Comparison of ENCODE assay signal across 8 cellular contexts in the genomic region with DNA sequence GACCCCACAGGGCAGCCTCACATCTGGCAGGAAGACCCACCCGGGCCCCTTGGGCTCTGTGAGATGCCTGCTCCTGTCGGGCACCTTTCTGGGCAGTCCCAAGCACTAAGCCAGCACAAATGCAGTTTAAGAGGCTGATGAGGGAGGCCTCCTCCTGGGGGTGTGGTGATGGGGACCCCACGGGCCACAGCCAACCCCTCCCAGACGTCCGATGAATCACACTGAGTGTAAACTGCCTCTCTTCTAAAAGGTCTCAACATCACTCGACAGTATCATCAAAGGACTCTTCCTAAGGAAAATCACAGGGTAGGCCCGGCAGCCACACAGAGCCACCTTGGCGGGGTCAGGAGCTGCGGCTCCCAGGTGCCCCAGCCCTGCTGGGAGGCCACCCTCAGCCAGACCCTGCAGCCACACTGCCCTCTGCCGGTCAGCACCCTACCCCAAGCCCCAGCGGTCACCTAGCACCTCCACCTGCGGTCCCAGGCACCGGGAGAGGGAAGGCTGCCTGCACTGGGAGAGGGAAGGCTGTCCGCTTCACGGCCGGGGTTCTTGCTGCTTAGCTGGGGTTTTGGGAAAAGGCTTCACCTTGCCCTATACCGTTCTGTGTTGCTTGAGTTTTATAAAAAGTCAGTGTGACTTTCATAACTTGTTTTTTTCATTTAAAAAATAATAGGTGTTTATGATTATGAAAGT. TPM values are rescaled to one million over a fixed set of nuclear protein-coding genes. Genes with fewer than 3 reads are reported as not detected.
A peak's percentile ranks its signal among the peaks of the same experiment; 100 is the strongest.
DNase-seq lines count a peak whose midpoint lies in the region; ATAC-seq and TF ChIP-seq lines count a peak whose summit lies in the region.

No MANE protein-coding gene starts in this region.

- peaks cover 20% of the 10 kb centered on the region for H3K4me1 ChIP-seq in mammary epithelial cell (ENCODE audit: insufficient read depth, low read length)
- H3K4me1 ChIP-seq in right lobe of liver = peaks cover 0 to 44% (median 8%) of the 10 kb centered on the region in 4 donors
- H3K4me1 ChIP-seq in upper lobe of left lung = peaks cover 19 to 43% (median 25%) of the 10 kb centered on the region in 4 donors

- no peak overlapping the region for H3K4me3 ChIP-seq in mammary epithelial cell (replicated peaks in 1 of 3; ENCODE audit: insufficient read depth in 1 of 3, low read depth in 2 of 3, low read length in 3 of 3)
- peak overlapping the region; percentile 25 to 51 (median 42) for H3K4me3 ChIP-seq in right lobe of liver
- H3K4me3 ChIP-seq in upper lobe of left lung = no peak overlapping the region

- H3K79me2 ChIP-seq in mammary epithelial cell (ENCODE audit: insufficient read depth, low read length) = peaks cover 10% of the 10 kb centered on the region

- ATAC-seq in right lobe of liver (peak; percentile 58 to 67 (median 66)), upper lobe of left lung (ENCODE audit: low FRiP score in 2 of 2) (peak in 1 of 2 donors; percentile 56), GM18861 (IDR thresholded peaks at IDR 0.05; ENCODE audit: unreplicated experiment) (no peak)

- TF ChIP-seq CTCF in C4-2B (conservative IDR thresholded peaks at IDR 0.05) (peak; percentile 97), mammary epithelial cell (conservative IDR thresholded peaks at IDR 0.05 in 1 of 2, IDR thresholded peaks at IDR 0.05 in 1 of 2; ENCODE audit: extremely low read depth in 1 of 2, insufficient read depth in 1 of 2, low read depth in 1 of 2, low read length in 2 of 2) (peak; percentile 65 to 86), right lobe of liver (IDR thresholded peaks at IDR 0.05) (peak; percentile 68 to 94 (median 89)), upper lobe of left lung (IDR thresholded peaks at IDR 0.05) (peak; percentile 59 to 78 (median 70))

- H3K27ac ChIP-seq in C4-2B (no peak overlapping the region), mammary epithelial cell (ENCODE audit: insufficient read depth, low read depth, low read length) (no peak overlapping the region), right lobe of liver (peak overlapping the region in 2 of 3 donors; percentile 78 to 90), upper lobe of left lung (peak overlapping the region in 2 of 4 donors; percentile 36 to 61)

- H3K27me3 ChIP-seq in mammary epithelial cell (ENCODE audit: insufficient read depth, low read length) (no peaks in the 10 kb centered on the region), right lobe of liver (no peaks in the 10 kb centered on the region), upper lobe of left lung (peaks cover 0 to 19% (median 7%) of the 10 kb centered on the region in 4 donors)

- dilution Hi-C loops in mammary epithelial cell (cut with HindIII; ENCODE audit: low sequenced_read_pairs) = loop anchor here (5.0 kb wide), 2 partner anchors 66 to 104 kb away; no protein-coding TSS in a partner anchor

- CTCF ChIA-PET in mammary epithelial cell (lab: Charles Lee; ENCODE audit: low non-redundant PET) = no interaction called here

- no TSS peak for BruUV-seq in mammary epithelial cell (replicated peaks; lab: Mats Ljungman, UMichigan)

- H3K9ac ChIP-seq in mammary epithelial cell (ENCODE audit: insufficient read depth, low read length) = no peak overlapping the region

- no peaks in the 10 kb centered on the region for H4K20me1 ChIP-seq in mammary epithelial cell (ENCODE audit: insufficient read depth, low read length)

- intact Hi-C loops in mammary epithelial cell (cut with micrococcal nuclease) (loop anchor here (1.0 to 10.0 kb wide), 2 partner anchors 86 to 282 kb away; no protein-coding TSS in a partner anchor), right lobe of liver (cut with DNase I) (loop anchor here in 1 of 2 donors (5.0 kb wide), 1 partner anchor 99 kb away; no protein-coding TSS in a partner anchor), posterior vena cava (cut with DNase I) (loop anchor here (5.0 kb wide), 2 partner anchors 89 to 104 kb away; no protein-coding TSS in a partner anchor)

- H3K36me3 ChIP-seq in mammary epithelial cell (ENCODE audit: insufficient read depth, low read length) (no peaks in the 10 kb centered on the region), right lobe of liver (no peaks in the 10 kb centered on the region), upper lobe of left lung (no peaks in the 10 kb centered on the region)

- TF ChIP-seq EP300 in upper lobe of left lung (IDR thresholded peaks at IDR 0.05) = no peak

- H2AFZ ChIP-seq in mammary epithelial cell (ENCODE audit: low read depth, low read length) = no peak overlapping the region

- in situ Hi-C loops in mammary epithelial cell (cut with MboI; ENCODE audit: low sequenced_read_pairs in 2 of 2) = loop anchor here (5.0 kb wide), 2 partner anchors 84 to 89 kb away; no protein-coding TSS in a partner anchor

- H3K9me3 ChIP-seq in mammary epithelial cell (replicated peaks; ENCODE audit: insufficient read depth, low read length) = no peaks in the 10 kb centered on the region
- H3K9me3 ChIP-seq in right lobe of liver = no peaks in the 10 kb centered on the region
- no peaks in the 10 kb centered on the region for H3K9me3 ChIP-seq in upper lobe of left lung

- 62% methylated on average over 17 of the region's 17 CpGs for WGBS in mammary epithelial cell (ENCODE audit: low coverage, missing lambda C conversion rate)
- 10% methylated on average over 8 of the region's 17 CpGs for WGBS in right lobe of liver (ENCODE audit: insufficient coverage, low coverage, low lambda C conversion rate, missing lambda C conversion rate)
- WGBS in upper lobe of left lung, 2 donors = 38 to 44% methylated on average over 12 to 17 of the region's 17 CpGs

- DNase-seq in HPDE6-E6E7 (ENCODE audit: extremely low spot score) (peak; percentile 63), SK-N-DZ (ENCODE audit: low spot score) (peak; percentile 51), mammary epithelial cell (peak; percentile 48), right lobe of liver (peak; percentile 88 to 91 (median 91)), upper lobe of left lung (peak; percentile 78 to 90), posterior vena cava (ENCODE audit: low spot score) (no peak)

- TF ChIP-seq POLR2A in right lobe of liver (IDR thresholded peaks at IDR 0.05) = no peak
- no peak for TF ChIP-seq POLR2A in upper lobe of left lung (IDR thresholded peaks at IDR 0.05)

- H3K4me2 ChIP-seq in mammary epithelial cell (ENCODE audit: insufficient read depth, low read depth, low read length) = no peak overlapping the region

RNA-seq across cellular contexts. Expression of a gene that starts 3.8 kb away (rescaled TPM):
- polyA plus RNA-seq in SK-N-DZ (2014; cell fraction: cytosol; rRNA removed) = 4.2 and 6.3 TPM in 2 replicates
- polyA plus RNA-seq in SK-N-DZ (2014; cell fraction: nucleus; rRNA removed) = 5.0 and 8.7 TPM in 2 replicates
- 10 to 100 TPM; 27.0 to 42.2 TPM for total RNA-seq in mammary epithelial cell
- 34.4 TPM for polyA plus RNA-seq in mammary epithelial cell
- polyA minus RNA-seq in mammary epithelial cell = 118 TPM
- 10 to 100 TPM; 10.3 to 20.1 (median 15.8) TPM for total RNA-seq in right lobe of liver
- 100 to 1,000 TPM; 107 to 169 (median 138) TPM for total RNA-seq in upper lobe of left lung
- 1 to 10 TPM; 3.0 to 3.6 TPM for total RNA-seq in posterior vena cava

RNA-seq across cellular contexts. Expression of a gene that starts 27.2 kb away (rescaled TPM):
- 0.15 TPM in 1 of 2 replicates, not detected in the other for polyA plus RNA-seq in SK-N-DZ (2014; cell fraction: cytosol; rRNA removed)
- not detected in 2 replicates for polyA plus RNA-seq in SK-N-DZ (2014; cell fraction: nucleus; rRNA removed)
- not detected for total RNA-seq in mammary epithelial cell
- polyA plus RNA-seq in mammary epithelial cell = not detected
- polyA minus RNA-seq in mammary epithelial cell = not detected
- under 1 TPM in 1 of 6 experiments, not detected in 5; 0.55 TPM for total RNA-seq in right lobe of liver
- total RNA-seq in upper lobe of left lung = 1 to 10 TPM in 2 of 6 donors, under 1 TPM in 1, not detected in 3; 0.26 to 8.2 (median 1.2) TPM
- under 1 TPM; 0.29 to 0.88 TPM for total RNA-seq in posterior vena cava

RNA-seq across cellular contexts. Expression of a gene that starts 42.8 kb away (rescaled TPM):
- not detected in 2 replicates for polyA plus RNA-seq in SK-N-DZ (2014; cell fraction: cytosol; rRNA removed)
- not detected in 2 replicates for polyA plus RNA-seq in SK-N-DZ (2014; cell fraction: nucleus; rRNA removed)
- under 1 TPM in 1 of 2 donors, not detected in 1; 0.07 TPM for total RNA-seq in mammary epithelial cell
- not detected for polyA plus RNA-seq in mammary epithelial cell
- polyA minus RNA-seq in mammary epithelial cell = not detected
- 1 to 10 TPM in 2 of 6 experiments, under 1 TPM in 3, not detected in 1; 0.16 to 3.5 (median 0.32) TPM for total RNA-seq in right lobe of liver
- total RNA-seq in upper lobe of left lung = 10 to 100 TPM in 2 of 6 donors, 1 to 10 TPM in 3, under 1 TPM in 1; 0.14 to 19.8 (median 6.2) TPM
- total RNA-seq in posterior vena cava = not detected

Comparison
In these comparisons a context has a peak if more than half of its experiments do, and no peak if none do; other contexts are left out.
1. H3K27ac ChIP-seq: peak in right lobe of liver (2 of 3); none in C4-2B (single experiment) and mammary epithelial cell (single experiment).
2. H3K4me3 ChIP-seq: peak in right lobe of liver (3 of 3); none in mammary epithelial cell (0 of 3) and upper lobe of left lung (0 of 4).
3. Peak in every context shown above with its lines, with median percentiles within 50 percentile points of each other: CTCF ChIP-seq.